7 cellular contexts compared by ENCODE assay signal in genomic region chr3:56608479-56608878, GRCh38. TPM values are rescaled to one million over a fixed set of nuclear protein-coding genes. Genes with fewer than 3 reads are reported as not detected.
A peak's percentile ranks its signal among the peaks of the same experiment; 100 is the strongest.
DNase-seq lines count a peak whose midpoint lies in the region; ATAC-seq and TF ChIP-seq lines count a peak whose summit lies in the region.
"Not testable (repeated sequence)": the region's sequence is repeated elsewhere in the genome, so short reads cannot be mapped to it uniquely, and the experiment has no call there.

No MANE protein-coding gene starts in this region.

- not testable (repeated sequence) for H3K4me3 ChIP-seq in CD8-positive, alpha-beta T cell (ENCODE audit: low read depth, low read length)

- H3K9me3 Mint-ChIP-seq in CD8-positive, alpha-beta T cell, result peaks cover 19% of the 10 kb centered on the region
- peaks cover 44% of the 10 kb centered on the region for H3K9me3 Mint-ChIP-seq in T-helper 1 cell treated with Interleukin-12 subunit alpha and Interleukin-12 subunit beta and Interleukin-4 antibody, amounts not matched to agents 30 μg/mL and 1 μg/mL, for 36 hours
- H3K9me3 Mint-ChIP-seq in activated CD4-positive, alpha-beta memory T cell treated with anti-CD3 and anti-CD28 coated beads for 36 hours, result peaks cover 30% of the 10 kb centered on the region
- peaks cover 25% of the 10 kb centered on the region for H3K9me3 Mint-ChIP-seq in activated T-cell treated with anti-CD3 and anti-CD28 coated beads, Interleukin-2, amount 50 U/mL, for 4 hours
- H3K9me3 Mint-ChIP-seq in activated naive CD4-positive, alpha-beta T cell treated with anti-CD3 and anti-CD28 coated beads, Interleukin-2, amount 10 ng/mL, durations not matched to agents 7 days and 5 days, result peaks cover 54% of the 10 kb centered on the region
- not testable (repeated sequence) for H3K9me3 Mint-ChIP-seq in MCF 10A (ENCODE audit: unreplicated experiment)
- H3K9me3 Mint-ChIP-seq in naive thymus-derived CD8-positive, alpha-beta T cell, result peaks cover 0 to 58% (median 20%) of the 10 kb centered on the region in 9 donors

- peak overlapping the region; percentile 20 for H3K4me3 Mint-ChIP-seq in CD8-positive, alpha-beta T cell
- H3K4me3 Mint-ChIP-seq in T-helper 1 cell treated with Interleukin-12 subunit alpha and Interleukin-12 subunit beta and Interleukin-4 antibody, amounts not matched to agents 30 μg/mL and 1 μg/mL, for 36 hours, result peak overlapping the region; percentile 47
- H3K4me3 Mint-ChIP-seq in activated CD4-positive, alpha-beta memory T cell treated with anti-CD3 and anti-CD28 coated beads for 36 hours; MCF 10A (ENCODE audit: unreplicated experiment): not testable (repeated sequence)
- peak overlapping the region; percentile 43 for H3K4me3 Mint-ChIP-seq in activated T-cell treated with anti-CD3 and anti-CD28 coated beads, Interleukin-2, amount 50 U/mL, for 4 hours
- H3K4me3 Mint-ChIP-seq in activated naive CD4-positive, alpha-beta T cell treated with anti-CD3 and anti-CD28 coated beads, Interleukin-2, amount 10 ng/mL, durations not matched to agents 7 days and 5 days, result peak overlapping the region; percentile 5
- H3K4me3 Mint-ChIP-seq in naive thymus-derived CD8-positive, alpha-beta T cell, result peak overlapping the region; percentile 11 to 72 (median 52)

- peaks cover 92% of the 10 kb centered on the region for H3K36me3 Mint-ChIP-seq in CD8-positive, alpha-beta T cell
- H3K36me3 Mint-ChIP-seq in T-helper 1 cell treated with Interleukin-12 subunit alpha and Interleukin-12 subunit beta and Interleukin-4 antibody, amounts not matched to agents 30 μg/mL and 1 μg/mL, for 36 hours (ENCODE audit: low read depth), result peaks cover 82% of the 10 kb centered on the region
- H3K36me3 Mint-ChIP-seq in activated CD4-positive, alpha-beta memory T cell treated with anti-CD3 and anti-CD28 coated beads for 36 hours, result peaks cover 86% of the 10 kb centered on the region
- peaks cover 88% of the 10 kb centered on the region for H3K36me3 Mint-ChIP-seq in activated T-cell treated with anti-CD3 and anti-CD28 coated beads, Interleukin-2, amount 50 U/mL, for 4 hours (ENCODE audit: insufficient read depth)
- H3K36me3 Mint-ChIP-seq in activated naive CD4-positive, alpha-beta T cell treated with anti-CD3 and anti-CD28 coated beads, Interleukin-2, amount 10 ng/mL, durations not matched to agents 7 days and 5 days, result peaks cover 96% of the 10 kb centered on the region
- peaks cover 46% of the 10 kb centered on the region for H3K36me3 Mint-ChIP-seq in MCF 10A (ENCODE audit: insufficient read depth, unreplicated experiment)
- H3K36me3 Mint-ChIP-seq in naive thymus-derived CD8-positive, alpha-beta T cell, result peaks cover 46 to 86% (median 81%) of the 10 kb centered on the region in 3 donors

- DNase-seq in CD8-positive, alpha-beta T cell; activated CD4-positive, alpha-beta memory T cell treated with anti-CD3 and anti-CD28 coated beads for 36 hours; activated T-cell treated with anti-CD3 and anti-CD28 coated beads, Interleukin-2, amount 50 U/mL, for 4 hours; activated naive CD4-positive, alpha-beta T cell treated with anti-CD3 and anti-CD28 coated beads, Interleukin-2, amount 10 ng/mL, durations not matched to agents 7 days and 5 days; MCF 10A (ENCODE audit: unreplicated experiment): not testable (repeated sequence)
- peak in 2 of 10 donors; percentile 35 to 46 for DNase-seq in naive thymus-derived CD8-positive, alpha-beta T cell

- ATAC-seq in CD8-positive, alpha-beta T cell, result peak; percentile 17
- ATAC-seq in activated T-cell treated with anti-CD3 and anti-CD28 coated beads, Interleukin-2, amount 50 U/mL, for 4 hours, result peak in 1 of 2 donors; percentile 60
- ATAC-seq in naive thymus-derived CD8-positive, alpha-beta T cell, result peak in 1 of 2 donors; percentile 48

- CTCF ChIA-PET in CD8-positive, alpha-beta T cell (lab: Charles Lee); activated CD4-positive, alpha-beta memory T cell treated with anti-CD3 and anti-CD28 coated beads for 36 hours (lab: Charles Lee); activated naive CD4-positive, alpha-beta T cell treated with anti-CD3 and anti-CD28 coated beads, Interleukin-2, amount 10 ng/mL, durations not matched to agents 7 days and 5 days (lab: Charles Lee): not testable (repeated sequence)
- CTCF ChIA-PET in MCF 10A (lab: Yijun Ruan, JAX), result interaction anchor here (0.6 kb wide), 1 partner anchor 17 kb away, joined by 3 read pairs; no protein-coding TSS in a partner anchor

- H3K27me3 Mint-ChIP-seq in CD8-positive, alpha-beta T cell (ENCODE audit: low read depth); T-helper 1 cell treated with Interleukin-12 subunit alpha and Interleukin-12 subunit beta and Interleukin-4 antibody, amounts not matched to agents 30 μg/mL and 1 μg/mL, for 36 hours (ENCODE audit: low read depth); activated CD4-positive, alpha-beta memory T cell treated with anti-CD3 and anti-CD28 coated beads for 36 hours; activated T-cell treated with anti-CD3 and anti-CD28 coated beads, Interleukin-2, amount 50 U/mL, for 4 hours (ENCODE audit: low read depth); activated naive CD4-positive, alpha-beta T cell treated with anti-CD3 and anti-CD28 coated beads, Interleukin-2, amount 10 ng/mL, durations not matched to agents 7 days and 5 days; MCF 10A (ENCODE audit: insufficient read depth, unreplicated experiment); naive thymus-derived CD8-positive, alpha-beta T cell: not testable (repeated sequence)

- intact Hi-C loops in CD8-positive, alpha-beta T cell (cut with DNase I, micrococcal nuclease); activated CD4-positive, alpha-beta memory T cell treated with anti-CD3 and anti-CD28 coated beads for 36 hours (cut with micrococcal nuclease); MCF 10A (cut with micrococcal nuclease): not testable (repeated sequence)

- H3K27ac Mint-ChIP-seq in CD8-positive, alpha-beta T cell, result peak overlapping the region; percentile 82
- peak overlapping the region; percentile 85 for H3K27ac Mint-ChIP-seq in T-helper 1 cell treated with Interleukin-12 subunit alpha and Interleukin-12 subunit beta and Interleukin-4 antibody, amounts not matched to agents 30 μg/mL and 1 μg/mL, for 36 hours
- H3K27ac Mint-ChIP-seq in activated CD4-positive, alpha-beta memory T cell treated with anti-CD3 and anti-CD28 coated beads for 36 hours, result peak overlapping the region; percentile 30
- H3K27ac Mint-ChIP-seq in activated naive CD4-positive, alpha-beta T cell treated with anti-CD3 and anti-CD28 coated beads, Interleukin-2, amount 10 ng/mL, durations not matched to agents 7 days and 5 days, result peak overlapping the region; percentile 91
- H3K27ac Mint-ChIP-seq in MCF 10A (ENCODE audit: low read depth, unreplicated experiment), result peak overlapping the region; percentile 32
- peak overlapping the region; percentile 63 to 95 (median 80) for H3K27ac Mint-ChIP-seq in naive thymus-derived CD8-positive, alpha-beta T cell

- peaks cover 37% of the 10 kb centered on the region for H3K4me1 ChIP-seq in CD8-positive, alpha-beta T cell (ENCODE audit: insufficient read depth, low read length)

- POLR2A ChIA-PET in CD8-positive, alpha-beta T cell (lab: Charles Lee), result interaction anchor here (0.6 kb wide), 1 partner anchor 1226 kb away, joined by 3 read pairs; no protein-coding TSS in a partner anchor
- POLR2A ChIA-PET in activated CD4-positive, alpha-beta memory T cell treated with anti-CD3 and anti-CD28 coated beads for 36 hours (lab: Charles Lee); MCF 10A (lab: Yijun Ruan, JAX): not testable (repeated sequence)
- POLR2A ChIA-PET in naive thymus-derived CD8-positive, alpha-beta T cell (lab: Charles Lee), result interaction anchor here (1.0 to 1.1 kb wide), 3 partner anchors 12 to 52 kb away, joined by 3 to 5 read pairs (median 4); partner anchors contain the start of gene CCDC66

- TF ChIP-seq CTCF in CD8-positive, alpha-beta T cell (IDR thresholded peaks at IDR 0.05); MCF 10A (IDR thresholded peaks at IDR 0.05; ENCODE audit: unreplicated experiment): not testable (repeated sequence)

- H3K4me1 Mint-ChIP-seq in CD8-positive, alpha-beta T cell (ENCODE audit: low read depth), result peaks cover 71% of the 10 kb centered on the region
- H3K4me1 Mint-ChIP-seq in T-helper 1 cell treated with Interleukin-12 subunit alpha and Interleukin-12 subunit beta and Interleukin-4 antibody, amounts not matched to agents 30 μg/mL and 1 μg/mL, for 36 hours (ENCODE audit: low read depth), result peaks cover 58% of the 10 kb centered on the region
- H3K4me1 Mint-ChIP-seq in activated CD4-positive, alpha-beta memory T cell treated with anti-CD3 and anti-CD28 coated beads for 36 hours (ENCODE audit: low read depth), result peaks cover 68% of the 10 kb centered on the region
- H3K4me1 Mint-ChIP-seq in activated T-cell treated with anti-CD3 and anti-CD28 coated beads, Interleukin-2, amount 50 U/mL, for 4 hours (ENCODE audit: low read depth), result peaks cover 76% of the 10 kb centered on the region
- H3K4me1 Mint-ChIP-seq in activated naive CD4-positive, alpha-beta T cell treated with anti-CD3 and anti-CD28 coated beads, Interleukin-2, amount 10 ng/mL, durations not matched to agents 7 days and 5 days, result peaks cover 67% of the 10 kb centered on the region
- not testable (repeated sequence) for H3K4me1 Mint-ChIP-seq in MCF 10A (ENCODE audit: insufficient read depth, unreplicated experiment)
- peaks cover 44 to 82% (median 73%) of the 10 kb centered on the region in 4 donors for H3K4me1 Mint-ChIP-seq in naive thymus-derived CD8-positive, alpha-beta T cell

- H3K36me3 ChIP-seq in CD8-positive, alpha-beta T cell (ENCODE audit: insufficient read depth, low read length), result not testable (repeated sequence)

- BruUV-seq in MCF 10A (replicated peaks; lab: Mats Ljungman, UMichigan), result not testable (repeated sequence)

- H3K27ac ChIP-seq in CD8-positive, alpha-beta T cell (ENCODE audit: low read depth, low read length), result not testable (repeated sequence)

- H3K9me3 ChIP-seq in CD8-positive, alpha-beta T cell (ENCODE audit: low read length), result not testable (repeated sequence)

- H3K27me3 ChIP-seq in CD8-positive, alpha-beta T cell (ENCODE audit: insufficient read depth, low read length), result not testable (repeated sequence)

RNA-seq across cellular contexts. Expression of gene CCDC66, which starts 51.5 kb away (rescaled TPM):
- 10 to 100 TPM; 63.9 to 65.4 TPM for total RNA-seq in CD8-positive, alpha-beta T cell
- 10 to 100 TPM; 21.0 to 29.4 TPM for total RNA-seq in activated CD4-positive, alpha-beta memory T cell treated with anti-CD3 and anti-CD28 coated beads for 36 hours
- 10 to 100 TPM; 23.5 to 26.9 (median 26.0) TPM for total RNA-seq in activated T-cell treated with anti-CD3 and anti-CD28 coated beads, Interleukin-2, amount 50 U/mL, for 4 hours
- 28.6 and 34.5 TPM in 2 replicates for total RNA-seq in MCF 10A (2022)
- 100 to 1,000 TPM; 114 to 118 TPM for total RNA-seq in naive thymus-derived CD8-positive, alpha-beta T cell
- polyA plus RNA-seq in naive thymus-derived CD8-positive, alpha-beta T cell, result 10 to 100 TPM; 16.8 to 28.9 (median 20.9) TPM

Comparison
In these comparisons a context has a peak if more than half of its experiments do, and no peak if none do; other contexts are left out.
1. H3K27ac Mint-ChIP-seq: peak in every context shown above with its lines; median percentile 91 in activated naive CD4-positive, alpha-beta T cell treated with anti-CD3 and anti-CD28 coated beads, Interleukin-2, amount 10 ng/mL, durations not matched to agents 7 days and 5 days; 85 in T-helper 1 cell treated with Interleukin-12 subunit alpha and Interleukin-12 subunit beta and Interleukin-4 antibody, amounts not matched to agents 30 μg/mL and 1 μg/mL, for 36 hours; 82 in CD8-positive, alpha-beta T cell; 80 in naive thymus-derived CD8-positive, alpha-beta T cell; 32 in MCF 10A; 30 in activated CD4-positive, alpha-beta memory T cell treated with anti-CD3 and anti-CD28 coated beads for 36 hours.